ENCODE assay signal across 10 cellular contexts in genomic region chr5:158770506-158770905, GRCh38.
DNase-seq lines count a peak whose midpoint lies in the region; ATAC-seq and TF ChIP-seq lines count a peak whose summit lies in the region.
"Had no signal": no experiment of that assay in that cellular context is flagged by ENCODE, and none has a peak within 500 bp of the region (broad histone marks: within the 10 kb centered on the region; RNA-seq: fewer than 3 reads in every experiment).

No MANE protein-coding gene starts in this region.

- peak overlapping the region in 8 of 11 experiments; percentile 0 to 88 (median 72); a peak in 17 of 22 replicates for H3K4me2 ChIP-seq in BLaER1 treated with 17β-estradiol and CSF1 and Interleukin-3, amounts not matched to agents 10 nM and 100 nM

- peak; percentile 59 for DNase-seq in HEK293T (ENCODE audit: extremely low spot score)
- no peak for DNase-seq in kidney epithelial cell (ENCODE audit: low read depth)
- no peak for DNase-seq in NCI-H2029 (lab: John Stamatoyannopoulos, UW)
- DNase-seq: activated naive CD8-positive, alpha-beta T cell treated with anti-CD3 and anti-CD28 coated beads for 36 hours; SHP77 treated with DMSO at 0.1 percent for 48 hours had no signal

- H3K27me3 ChIP-seq in BLaER1 treated with 17β-estradiol and CSF1 and Interleukin-3, amounts not matched to agents 10 nM and 100 nM: no peaks in the 10 kb centered on the region
- no peaks in the 10 kb centered on the region for H3K27me3 ChIP-seq in kidney epithelial cell (ENCODE audit: control insufficient read depth, insufficient read depth, low read length)

- H3K4me1 ChIP-seq in BLaER1 treated with 17β-estradiol and CSF1 and Interleukin-3, amounts not matched to agents 10 nM and 100 nM: peaks cover 22 to 100% (median 95%) of the 10 kb centered on the region in 10 experiments

- H3K9ac ChIP-seq in BLaER1 treated with 17β-estradiol and CSF1 and Interleukin-3, amounts not matched to agents 10 nM and 100 nM: peak overlapping the region in 2 of 11 experiments; percentile 11 to 18; a peak in 1 of 22 replicates

- ATAC-seq in HG03135 (IDR thresholded peaks at IDR 0.05; ENCODE audit: unreplicated experiment): no peak
- no peak for ATAC-seq in HG03159 (IDR thresholded peaks at IDR 0.05; ENCODE audit: unreplicated experiment)
- no peak for ATAC-seq in GM21619 (IDR thresholded peaks at IDR 0.05; ENCODE audit: unreplicated experiment)

- CTCF ChIA-PET in HEK293T (lab: Yijun Ruan, JAX): interaction anchor here (0.6 to 1.2 kb wide), 4 partner anchors 13 to 577 kb away, joined by 3 to 4 read pairs (median 3); no protein-coding TSS in a partner anchor

- H4K20me1 ChIP-seq in BLaER1 treated with 17β-estradiol and CSF1 and Interleukin-3, amounts not matched to agents 10 nM and 100 nM: peaks cover 0 to 23% (median 0%) of the 10 kb centered on the region in 11 experiments; a peak in 3 of 22 replicates

- H3K9me3 ChIP-seq in BLaER1 treated with 17β-estradiol and CSF1 and Interleukin-3, amounts not matched to agents 10 nM and 100 nM (replicated peaks in 1 of 11): no peaks in the 10 kb centered on the region; a peak in 1 of 22 replicates

- H3K4me3 ChIP-seq in BLaER1 treated with 17β-estradiol and CSF1 and Interleukin-3, amounts not matched to agents 10 nM and 100 nM: no peak overlapping the region
- H3K4me3 ChIP-seq in kidney epithelial cell (ENCODE audit: low read depth, low read length): no peak overlapping the region

- TF ChIP-seq CTCF in VCaP (conservative IDR thresholded peaks at IDR 0.05): peak; percentile 25; the same call in 1 of the 2 replicates
- TF ChIP-seq CTCF in kidney epithelial cell (IDR thresholded peaks at IDR 0.05; ENCODE audit: insufficient read depth, low read length, poor library complexity, severe bottlenecking): peak; percentile 15

- POLR2A ChIA-PET in HEK293T (lab: Yijun Ruan, JAX): no interaction called here

- H3K27ac ChIP-seq in BLaER1 treated with 17β-estradiol and CSF1 and Interleukin-3, amounts not matched to agents 10 nM and 100 nM: peak overlapping the region in 6 of 11 experiments; percentile 15 to 46 (median 26); a peak in 10 of 22 replicates
- peak overlapping the region; percentile 59 for H3K27ac ChIP-seq in VCaP

- peaks cover 6 to 98% (median 81%) of the 10 kb centered on the region in 11 experiments; a peak in 18 of 22 replicates for H3K36me3 ChIP-seq in BLaER1 treated with 17β-estradiol and CSF1 and Interleukin-3, amounts not matched to agents 10 nM and 100 nM
- no peaks in the 10 kb centered on the region for H3K36me3 ChIP-seq in kidney epithelial cell (ENCODE audit: control insufficient read depth, insufficient read depth, low read length)

TF ChIP-seq in HEK293T, 16 proteins besides CTCF, POLR2A, EP300 and RAD21:
- TF ChIP-seq FOXK2 (IDR thresholded peaks at IDR 0.05) (no peak), HDGF (IDR thresholded peaks at IDR 0.05; ENCODE audit: borderline replicate concordance) (no peak), CTBP1 (IDR thresholded peaks at IDR 0.05; ENCODE audit: borderline replicate concordance) (no peak), ELF4 (IDR thresholded peaks at IDR 0.05) (no peak), SUZ12 (IDR thresholded peaks at IDR 0.05) (no peak), ZNF384 (IDR thresholded peaks at IDR 0.05) (no peak), TARDBP (IDR thresholded peaks at IDR 0.05) (no peak), SP1 (IDR thresholded peaks at IDR 0.05) (no peak), L3MBTL2 (conservative IDR thresholded peaks at IDR 0.05) (no peak), NFRKB (IDR thresholded peaks at IDR 0.05) (no peak), LEF1 (IDR thresholded peaks at IDR 0.05; ENCODE audit: borderline replicate concordance) (no peak), BHLHE40 (IDR thresholded peaks at IDR 0.05; ENCODE audit: borderline replicate concordance) (no peak), FOXA1 (IDR thresholded peaks at IDR 0.05) (no peak), FOXM1 (IDR thresholded peaks at IDR 0.05; ENCODE audit: borderline replicate concordance) (no peak), ARNT (IDR thresholded peaks at IDR 0.05) (no peak)
- TF ChIP-seq, protein P1, sequence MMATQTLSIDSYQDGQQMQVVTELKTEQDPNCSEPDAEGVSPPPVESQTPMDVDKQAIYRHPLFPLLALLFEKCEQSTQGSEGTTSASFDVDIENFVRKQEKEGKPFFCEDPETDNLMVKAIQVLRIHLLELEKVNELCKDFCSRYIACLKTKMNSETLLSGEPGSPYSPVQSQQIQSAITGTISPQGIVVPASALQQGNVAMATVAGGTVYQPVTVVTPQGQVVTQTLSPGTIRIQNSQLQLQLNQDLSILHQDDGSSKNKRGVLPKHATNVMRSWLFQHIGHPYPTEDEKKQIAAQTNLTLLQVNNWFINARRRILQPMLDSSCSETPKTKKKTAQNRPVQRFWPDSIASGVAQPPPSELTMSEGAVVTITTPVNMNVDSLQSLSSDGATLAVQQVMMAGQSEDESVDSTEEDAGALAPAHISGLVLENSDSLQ (IDR thresholded peaks at IDR 0.05): no peak
